21 cellular contexts compared by ENCODE assay signal in genomic region chr5:137174206-137174605, GRCh38.
"Had no signal": no experiment of that assay in that cellular context is flagged by ENCODE, and none has a peak within 500 bp of the region (broad histone marks: within the 10 kb centered on the region; RNA-seq: fewer than 3 reads in every experiment).

No MANE protein-coding gene starts in this region.

- DNase-seq: stimulated activated CD4-positive, alpha-beta T cell treated with anti-CD3 and anti-CD28 coated beads, Interleukin-2, amount 100 ng/mL, for 48 hours; stimulated activated CD4-positive, alpha-beta T cell treated with anti-CD3 and anti-CD28 coated beads, Interleukin-4, amount 100 ng/mL, for 1 hour; stimulated activated CD4-positive, alpha-beta T cell treated with anti-CD3 and anti-CD28 coated beads, Interleukin-4, amount 100 ng/mL, for 24 hours; stimulated activated CD4-positive, alpha-beta T cell treated with anti-CD3 and anti-CD28 coated beads, Interleukin-4, amount 100 ng/mL, for 4 hours; stimulated activated CD8-positive, alpha-beta memory T cell treated with anti-CD3 and anti-CD28 coated beads, Interleukin-4, amount 100 ng/mL, for 48 hours; stimulated activated naive B cell treated with anti-CD40 and anti-IgM and Interleukin-4, amounts not matched to agents 10 μg/mL and 1 μg/mL and 100 μg/mL, for 72 hours; stimulated activated naive CD4-positive, alpha-beta T cell; stimulated activated naive CD4-positive, alpha-beta T cell treated with Interleukin-2 at 50 U/mL for 16 hours; stimulated activated naive CD8-positive, alpha-beta T cell treated with anti-CD3 and anti-CD28 coated beads, Interleukin-15, amount 100 ng/mL, for 72 hours; stimulated activated naive CD8-positive, alpha-beta T cell treated with anti-CD3 and anti-CD28 coated beads, Interleukin-15, Interleukin-2, amounts not matched to agents 100 U/mL and 50 U/mL, for 24 hours; stomach; substantia nigra; testis; thyroid gland; tibial artery; transverse colon; upper lobe of left lung; upper lobe of right lung; uterus had no signal

- ATAC-seq: stimulated activated effector memory CD8-positive, alpha-beta T cell treated with anti-CD3 and anti-CD28 coated beads, Interleukin-12 subunit alpha, Interleukin-12 subunit beta, amount 100 ng/mL, for 72 hours; stimulated activated memory B cell treated with anti-CD40 and anti-IgM and Interleukin-4, amounts not matched to agents 10 μg/mL and 1 μg/mL and 100 μg/mL, for 72 hours; stimulated activated naive B cell treated with anti-CD40 and anti-IgM and Interleukin-4, amounts not matched to agents 10 μg/mL and 1 μg/mL and 100 μg/mL, for 72 hours; stimulated activated naive CD8-positive, alpha-beta T cell treated with anti-CD3 and anti-CD28 coated beads, Interleukin-15, amount 100 ng/mL, for 72 hours; stimulated activated naive CD8-positive, alpha-beta T cell treated with anti-CD3 and anti-CD28 coated beads, Interleukin-15, Interleukin-2, amounts not matched to agents 100 U/mL and 50 U/mL, for 24 hours; upper lobe of right lung had no signal
